In the genomic region with DNA sequence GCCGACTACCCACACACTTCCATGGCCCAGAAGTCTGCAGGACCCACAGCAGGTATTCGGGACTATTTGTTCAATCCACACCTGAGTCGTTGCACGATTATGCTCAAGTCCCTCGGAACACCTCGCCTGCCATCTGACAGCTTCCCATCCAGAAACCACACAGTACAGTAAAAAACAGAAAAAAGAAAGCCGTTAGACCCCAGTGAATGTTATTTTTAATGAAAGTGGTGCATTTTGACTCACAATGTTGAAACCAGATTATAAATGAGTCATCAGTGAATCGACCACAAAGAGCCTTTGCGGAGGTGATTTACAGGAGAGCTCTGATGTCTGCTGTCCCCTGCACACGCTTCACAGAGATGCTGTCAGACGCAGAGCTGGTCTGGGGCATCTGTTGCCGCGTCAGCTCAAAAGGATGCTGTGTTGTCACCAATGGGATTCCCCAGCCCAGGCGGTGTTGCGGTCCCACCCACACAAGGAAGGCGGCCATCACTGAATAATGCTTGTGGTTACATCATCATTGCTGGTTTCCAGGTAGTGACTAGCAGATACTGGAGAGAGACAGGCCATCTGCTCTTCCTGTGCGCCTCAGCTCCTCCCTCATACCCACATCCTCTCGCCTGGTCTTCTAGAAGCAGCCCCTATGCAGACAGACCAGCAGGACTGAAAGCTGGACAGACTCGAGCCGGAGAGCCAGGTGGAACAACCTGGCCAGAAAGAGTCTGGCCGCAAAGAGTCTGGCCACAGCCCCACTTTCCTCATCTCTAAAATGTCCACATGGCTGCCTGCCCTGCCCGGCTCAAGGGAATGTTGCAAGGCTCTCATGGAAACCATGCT, we compare ENCODE assay signal across 1 cellular context.
TF ChIP-seq lines count a peak whose summit lies in the region.

No MANE protein-coding gene starts in this region.

TF ChIP-seq in GM23338, 12 proteins besides CTCF, POLR2A, EP300 and RAD21 (continued from another document):
- TF ChIP-seq, protein P1, sequence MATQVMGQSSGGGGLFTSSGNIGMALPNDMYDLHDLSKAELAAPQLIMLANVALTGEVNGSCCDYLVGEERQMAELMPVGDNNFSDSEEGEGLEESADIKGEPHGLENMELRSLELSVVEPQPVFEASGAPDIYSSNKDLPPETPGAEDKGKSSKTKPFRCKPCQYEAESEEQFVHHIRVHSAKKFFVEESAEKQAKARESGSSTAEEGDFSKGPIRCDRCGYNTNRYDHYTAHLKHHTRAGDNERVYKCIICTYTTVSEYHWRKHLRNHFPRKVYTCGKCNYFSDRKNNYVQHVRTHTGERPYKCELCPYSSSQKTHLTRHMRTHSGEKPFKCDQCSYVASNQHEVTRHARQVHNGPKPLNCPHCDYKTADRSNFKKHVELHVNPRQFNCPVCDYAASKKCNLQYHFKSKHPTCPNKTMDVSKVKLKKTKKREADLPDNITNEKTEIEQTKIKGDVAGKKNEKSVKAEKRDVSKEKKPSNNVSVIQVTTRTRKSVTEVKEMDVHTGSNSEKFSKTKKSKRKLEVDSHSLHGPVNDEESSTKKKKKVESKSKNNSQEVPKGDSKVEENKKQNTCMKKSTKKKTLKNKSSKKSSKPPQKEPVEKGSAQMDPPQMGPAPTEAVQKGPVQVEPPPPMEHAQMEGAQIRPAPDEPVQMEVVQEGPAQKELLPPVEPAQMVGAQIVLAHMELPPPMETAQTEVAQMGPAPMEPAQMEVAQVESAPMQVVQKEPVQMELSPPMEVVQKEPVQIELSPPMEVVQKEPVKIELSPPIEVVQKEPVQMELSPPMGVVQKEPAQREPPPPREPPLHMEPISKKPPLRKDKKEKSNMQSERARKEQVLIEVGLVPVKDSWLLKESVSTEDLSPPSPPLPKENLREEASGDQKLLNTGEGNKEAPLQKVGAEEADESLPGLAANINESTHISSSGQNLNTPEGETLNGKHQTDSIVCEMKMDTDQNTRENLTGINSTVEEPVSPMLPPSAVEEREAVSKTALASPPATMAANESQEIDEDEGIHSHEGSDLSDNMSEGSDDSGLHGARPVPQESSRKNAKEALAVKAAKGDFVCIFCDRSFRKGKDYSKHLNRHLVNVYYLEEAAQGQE (IDR thresholded peaks at IDR 0.05; ENCODE audit: unreplicated experiment), result no peak
- no peak for TF ChIP-seq ZNF114 (CRISPR knock-in tag; IDR thresholded peaks at IDR 0.05)
- TF ChIP-seq, protein P2, sequence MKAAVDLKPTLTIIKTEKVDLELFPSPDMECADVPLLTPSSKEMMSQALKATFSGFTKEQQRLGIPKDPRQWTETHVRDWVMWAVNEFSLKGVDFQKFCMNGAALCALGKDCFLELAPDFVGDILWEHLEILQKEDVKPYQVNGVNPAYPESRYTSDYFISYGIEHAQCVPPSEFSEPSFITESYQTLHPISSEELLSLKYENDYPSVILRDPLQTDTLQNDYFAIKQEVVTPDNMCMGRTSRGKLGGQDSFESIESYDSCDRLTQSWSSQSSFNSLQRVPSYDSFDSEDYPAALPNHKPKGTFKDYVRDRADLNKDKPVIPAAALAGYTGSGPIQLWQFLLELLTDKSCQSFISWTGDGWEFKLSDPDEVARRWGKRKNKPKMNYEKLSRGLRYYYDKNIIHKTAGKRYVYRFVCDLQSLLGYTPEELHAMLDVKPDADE (IDR thresholded peaks at IDR 0.05), result no peak
